In genomic region chr3:184262927-184263179, GRCh38 we compare ENCODE assay signal across 1 cellular context.
TF ChIP-seq lines count a peak whose summit lies in the region.

No MANE protein-coding gene starts in this region.

TF ChIP-seq in HEK293, 187 proteins besides CTCF, POLR2A, EP300 and RAD21 (continued from another document):
- TF ChIP-seq KLF17 (tag by site-specific recombination; IDR thresholded peaks at IDR 0.05) (no peak), ZNF214 (tag by site-specific recombination; IDR thresholded peaks at IDR 0.05; ENCODE audit: borderline replicate concordance) (no peak), KLF9 (tag by site-specific recombination; IDR thresholded peaks at IDR 0.05; ENCODE audit: low read depth) (no peak), ZNF274 (IDR thresholded peaks at IDR 0.05; ENCODE audit: low read length) (no peak), ZNF274 (tag by site-specific recombination; IDR thresholded peaks at IDR 0.05; ENCODE audit: borderline replicate concordance) (no peak), ZNF223 (tag by site-specific recombination; IDR thresholded peaks at IDR 0.05) (no peak), PATZ1 (tag by site-specific recombination; IDR thresholded peaks at IDR 0.05) (no peak), SCRT2 (tag by site-specific recombination; IDR thresholded peaks at IDR 0.05) (no peak), ZNF621 (tag by site-specific recombination; IDR thresholded peaks at IDR 0.05) (no peak)
- TF ChIP-seq, protein P1, sequence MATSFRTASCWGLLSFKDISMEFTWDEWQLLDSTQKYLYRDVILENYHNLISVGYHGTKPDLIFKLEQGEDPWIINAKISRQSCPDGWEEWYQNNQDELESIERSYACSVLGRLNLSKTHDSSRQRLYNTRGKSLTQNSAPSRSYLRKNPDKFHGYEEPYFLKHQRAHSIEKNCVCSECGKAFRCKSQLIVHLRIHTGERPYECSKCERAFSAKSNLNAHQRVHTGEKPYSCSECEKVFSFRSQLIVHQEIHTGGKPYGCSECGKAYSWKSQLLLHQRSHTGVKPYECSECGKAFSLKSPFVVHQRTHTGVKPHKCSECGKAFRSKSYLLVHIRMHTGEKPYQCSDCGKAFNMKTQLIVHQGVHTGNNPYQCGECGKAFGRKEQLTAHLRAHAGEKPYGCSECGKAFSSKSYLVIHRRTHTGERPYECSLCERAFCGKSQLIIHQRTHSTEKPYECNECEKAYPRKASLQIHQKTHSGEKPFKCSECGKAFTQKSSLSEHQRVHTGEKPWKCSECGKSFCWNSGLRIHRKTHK (tag by site-specific recombination; IDR thresholded peaks at IDR 0.05), result no peak
- TF ChIP-seq, protein P2, sequence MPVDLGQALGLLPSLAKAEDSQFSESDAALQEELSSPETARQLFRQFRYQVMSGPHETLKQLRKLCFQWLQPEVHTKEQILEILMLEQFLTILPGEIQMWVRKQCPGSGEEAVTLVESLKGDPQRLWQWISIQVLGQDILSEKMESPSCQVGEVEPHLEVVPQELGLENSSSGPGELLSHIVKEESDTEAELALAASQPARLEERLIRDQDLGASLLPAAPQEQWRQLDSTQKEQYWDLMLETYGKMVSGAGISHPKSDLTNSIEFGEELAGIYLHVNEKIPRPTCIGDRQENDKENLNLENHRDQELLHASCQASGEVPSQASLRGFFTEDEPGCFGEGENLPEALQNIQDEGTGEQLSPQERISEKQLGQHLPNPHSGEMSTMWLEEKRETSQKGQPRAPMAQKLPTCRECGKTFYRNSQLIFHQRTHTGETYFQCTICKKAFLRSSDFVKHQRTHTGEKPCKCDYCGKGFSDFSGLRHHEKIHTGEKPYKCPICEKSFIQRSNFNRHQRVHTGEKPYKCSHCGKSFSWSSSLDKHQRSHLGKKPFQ (tag by site-specific recombination; IDR thresholded peaks at IDR 0.05), result no peak
- TF ChIP-seq, protein P3, sequence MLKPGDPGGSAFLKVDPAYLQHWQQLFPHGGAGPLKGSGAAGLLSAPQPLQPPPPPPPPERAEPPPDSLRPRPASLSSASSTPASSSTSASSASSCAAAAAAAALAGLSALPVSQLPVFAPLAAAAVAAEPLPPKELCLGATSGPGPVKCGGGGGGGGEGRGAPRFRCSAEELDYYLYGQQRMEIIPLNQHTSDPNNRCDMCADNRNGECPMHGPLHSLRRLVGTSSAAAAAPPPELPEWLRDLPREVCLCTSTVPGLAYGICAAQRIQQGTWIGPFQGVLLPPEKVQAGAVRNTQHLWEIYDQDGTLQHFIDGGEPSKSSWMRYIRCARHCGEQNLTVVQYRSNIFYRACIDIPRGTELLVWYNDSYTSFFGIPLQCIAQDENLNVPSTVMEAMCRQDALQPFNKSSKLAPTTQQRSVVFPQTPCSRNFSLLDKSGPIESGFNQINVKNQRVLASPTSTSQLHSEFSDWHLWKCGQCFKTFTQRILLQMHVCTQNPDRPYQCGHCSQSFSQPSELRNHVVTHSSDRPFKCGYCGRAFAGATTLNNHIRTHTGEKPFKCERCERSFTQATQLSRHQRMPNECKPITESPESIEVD (tag by site-specific recombination; IDR thresholded peaks at IDR 0.05), result no peak
